23 cellular contexts compared by ENCODE assay signal in genomic region chr10:77377678-77378352, GRCh38.
DNase-seq lines count a peak whose midpoint lies in the region; FAIRE-seq and TF ChIP-seq lines count a peak whose summit lies in the region.
"Had no signal": no experiment of that assay in that cellular context is flagged by ENCODE, and none has a peak within 500 bp of the region (broad histone marks: within the 10 kb centered on the region; RNA-seq: fewer than 3 reads in every experiment).

No MANE protein-coding gene starts in this region.

- H3K14ac ChIP-seq in H1 (ENCODE audit: insufficient read length), result no peak overlapping the region

- H2AFZ ChIP-seq in H1 (ENCODE audit: low read length), result no peak overlapping the region
- H2AFZ ChIP-seq: neural progenitor cell had no signal

- no peaks in the 10 kb centered on the region for H3K79me2 ChIP-seq in H1 (ENCODE audit: control insufficient read depth in 1 of 2, insufficient read depth in 2 of 2, low read length in 2 of 2)

- DNase-seq in COLO668 (lab: John Stamatoyannopoulos, UW; ENCODE audit: unreplicated experiment) (peak; percentile 6), M059J (ENCODE audit: low read depth) (peak; percentile 21), H1 (ENCODE audit: low read depth in 1 of 2, low spot score in 2 of 2) (no peak), erythroblast (lab: John Stamatoyannopoulos, UW) (no peak), GF-D8 (lab: John Stamatoyannopoulos, UW) (no peak), SIG-M5 (lab: John Stamatoyannopoulos, UW) (no peak)
- no peak for DNase-seq in stimulated activated CD4-positive, alpha-beta T cell treated with anti-CD3 and anti-CD28 coated beads, Interleukin-4, amount 100 ng/mL, for 1 hour
- DNase-seq: activated CD4-positive, alpha-beta T cell treated with anti-CD3 and anti-CD28 coated beads for 36 hours; activated effector memory CD4-positive, alpha-beta T cell treated with anti-CD3 and anti-CD28 coated beads, Interleukin-2, amount 50 U/mL, for 16 hours; amygdala; cerebellar nuclear complex; DMS53; effector CD8-positive, alpha-beta T cell; heart right ventricle; midbrain; NCI-H187 treated with DMSO at 0.1 percent for 48 hours; NCI-H510A; stimulated activated CD4-positive, alpha-beta T cell treated with anti-CD3 and anti-CD28 coated beads, Interleukin-12 subunit alpha, Interleukin-12 subunit beta, amount 100 ng/mL, for 4 hours had no signal

- H3K4ac ChIP-seq in H1 (replicated peaks; ENCODE audit: insufficient read length, low read depth, low read length), result no peak overlapping the region

- no peak overlapping the region for H3K18ac ChIP-seq in H1 (ENCODE audit: extremely low read depth, low read length)

- CTCF ChIA-PET in H1 (lab: Charles Lee; ENCODE audit: partially characterized antibody), result interaction anchor here (0.7 to 2.4 kb wide), 41 partner anchors 9 to 334 kb away, joined by 3 to 13 read pairs (median 4); partner anchors contain the start of gene KCNMA1

- H3K9me3 ChIP-seq in H1 (ENCODE audit: insufficient read depth in 2 of 2, low read depth in 1 of 2, low read length in 1 of 2) (no peaks in the 10 kb centered on the region), liver (ENCODE audit: control insufficient read depth in 4 of 4, low read length in 3 of 4) (no peaks in the 10 kb centered on the region)
- H3K9me3 ChIP-seq: heart right ventricle, tibial nerve had no signal

- H3K4me2 ChIP-seq in H1 (ENCODE audit: insufficient read depth in 1 of 2, low read depth in 2 of 2, low read length in 2 of 2), result no peak overlapping the region
- H3K4me2 ChIP-seq: neural progenitor cell had no signal

- WGBS in H1 (ENCODE audit: extremely low coverage in 1 of 2, insufficient coverage in 1 of 2, insufficient read length in 1 of 2, insufficient replicate concordance in 2 of 2, low coverage in 1 of 2, low lambda C conversion rate in 2 of 2, missing lambda C conversion rate in 1 of 2), 2 experiments, result 67% methylated on average over 6 of the region's 6 CpGs; no CpG with 5 or more reads in 1 of the 2 experiments
- WGBS in liver, result 70% methylated on average over 6 of the region's 6 CpGs

- H2AK5ac ChIP-seq in H1 (ENCODE audit: low read depth, low read length), result no peak overlapping the region

- H3K4me1 ChIP-seq in H1 (replicated peaks in 1 of 4; ENCODE audit: control insufficient read depth in 3 of 4, insufficient read depth in 4 of 4, low read length in 3 of 4), result no peaks in the 10 kb centered on the region
- H3K4me1 ChIP-seq in liver (ENCODE audit: control insufficient read depth in 4 of 4, insufficient read depth in 4 of 4, low read length in 3 of 4), result peaks cover 4 to 41% (median 34%) of the 10 kb centered on the region in 4 donors
- H3K4me1 ChIP-seq: heart right ventricle, tibial nerve had no signal

- TF ChIP-seq POLR2A in H1 (IDR thresholded peaks at IDR 0.05; ENCODE audit: control extremely low read depth in 1 of 2, low read depth in 2 of 2, low read length in 2 of 2) (no peak), erythroblast (IDR thresholded peaks at IDR 0.05; ENCODE audit: low read length) (no peak)

- H2BK5ac ChIP-seq in H1 (ENCODE audit: low read depth, low read length), result no peak overlapping the region

- no peak overlapping the region for H2BK120ac ChIP-seq in H1 (replicated peaks; ENCODE audit: low read depth, low read length)

- no peaks in the 10 kb centered on the region for H4K20me1 ChIP-seq in H1 (replicated peaks in 1 of 2; ENCODE audit: control insufficient read depth in 1 of 2, insufficient read depth in 2 of 2, low read length in 2 of 2)

- TF ChIP-seq CTCF in H1 (IDR thresholded peaks at IDR 0.05; ENCODE audit: control extremely low read depth in 1 of 3, insufficient read depth in 1 of 3, low read depth in 1 of 3, low read length in 3 of 3) (peak; percentile 42 to 56 (median 44)), liver (IDR thresholded peaks at IDR 0.05; ENCODE audit: low read depth, low read length, missing input control) (no peak)

- H3K4me3 ChIP-seq in H1 (ENCODE audit: extremely low read depth in 1 of 4, insufficient read depth in 2 of 4, low read depth in 3 of 4, low read length in 4 of 4) (no peak overlapping the region), liver (ENCODE audit: low read depth in 1 of 3, low read length in 3 of 3) (no peak overlapping the region)
- H3K4me3 ChIP-seq: heart right ventricle, neural progenitor cell, tibial nerve had no signal

- no peaks in the 10 kb centered on the region for H3K79me1 ChIP-seq in H1 (ENCODE audit: low read depth, low read length)

- H3K23me2 ChIP-seq in H1 (ENCODE audit: low read depth, low read length), result no peaks in the 10 kb centered on the region

- no peak overlapping the region for H4K91ac ChIP-seq in H1 (replicated peaks; ENCODE audit: insufficient read length, low read length)

- H2BK15ac ChIP-seq in H1 (ENCODE audit: low read length), result no peak overlapping the region

- H3K23ac ChIP-seq in H1 (ENCODE audit: insufficient read length), result no peak overlapping the region

- no peak overlapping the region for H3K27ac ChIP-seq in H1 (ENCODE audit: low read depth, low read length)
- no peak overlapping the region for H3K27ac ChIP-seq in liver (ENCODE audit: low read depth in 1 of 2, low read length in 2 of 2)
- H3K27ac ChIP-seq: C4-2B, heart right ventricle, neural progenitor cell, tibial nerve had no signal

- H4K5ac ChIP-seq in H1 (ENCODE audit: insufficient read length, low read depth, low read length), result no peak overlapping the region

- no peak overlapping the region for H2BK12ac ChIP-seq in H1 (ENCODE audit: low read depth, low read length)

- POLR2A ChIA-PET in H1 (lab: Charles Lee; ENCODE audit: partially characterized antibody), result no interaction called here

- H2BK20ac ChIP-seq in H1 (ENCODE audit: low read length), result no peak overlapping the region

- no peak overlapping the region for H3K56ac ChIP-seq in H1 (replicated peaks; ENCODE audit: insufficient read length, low read depth, low read length)

- H3K27me3 ChIP-seq in H1 (replicated peaks in 1 of 4; ENCODE audit: control insufficient read depth in 3 of 4, extremely low read depth in 1 of 4, insufficient read depth in 3 of 4, low read length in 3 of 4) (no peaks in the 10 kb centered on the region), liver (ENCODE audit: control insufficient read depth in 4 of 4, insufficient read depth in 4 of 4, low read length in 3 of 4) (no peaks in the 10 kb centered on the region)
- H3K27me3 ChIP-seq: neural progenitor cell, tibial nerve had no signal

- H3K36me3 ChIP-seq in H1 (ENCODE audit: control insufficient read depth in 2 of 4, insufficient read depth in 4 of 4, low read length in 3 of 4) (no peaks in the 10 kb centered on the region), liver (ENCODE audit: control insufficient read depth in 4 of 4, insufficient read depth in 3 of 4, low read depth in 1 of 4, low read length in 3 of 4) (no peaks in the 10 kb centered on the region)
- H3K36me3 ChIP-seq: heart right ventricle, neural progenitor cell, tibial nerve had no signal

- no peak overlapping the region for H3K9ac ChIP-seq in H1 (replicated peaks in 1 of 4; ENCODE audit: extremely low read depth in 1 of 4, low read depth in 3 of 4, low read length in 3 of 4)
- no peak overlapping the region for H3K9ac ChIP-seq in liver (ENCODE audit: low read depth in 1 of 2, low read length in 2 of 2)
- H3K9ac ChIP-seq: neural progenitor cell had no signal

- TF ChIP-seq EP300 in H1 (IDR thresholded peaks at IDR 0.05; ENCODE audit: borderline replicate concordance in 1 of 2, low read depth in 2 of 2, low read length in 2 of 2), result no peak

- no peak overlapping the region for H4K8ac ChIP-seq in H1 (ENCODE audit: extremely low read depth, insufficient read depth, low read length)

- no peak for FAIRE-seq in H1 (lab: Jason Lieb, UNC)
- FAIRE-seq: islet of Langerhans had no signal

- peak; percentile 81 to 85 for TF ChIP-seq RAD21 in H1 (IDR thresholded peaks at IDR 0.05 in 1 of 2, conservative IDR thresholded peaks at IDR 0.05 in 1 of 2; ENCODE audit: low read depth in 2 of 2, low read length in 2 of 2)
- peak; percentile 21 to 30 for TF ChIP-seq RAD21 in liver (IDR thresholded peaks at IDR 0.05)

TF ChIP-seq in H1, 55 proteins besides CTCF, POLR2A, EP300 and RAD21:
- no peak for TF ChIP-seq NANOG (IDR thresholded peaks at IDR 0.05; ENCODE audit: insufficient read depth, low read depth, low read length, poor library complexity, severe bottlenecking)

TF ChIP-seq in liver, 16 proteins besides CTCF, POLR2A, EP300 and RAD21:
- TF ChIP-seq TAF1 (conservative IDR thresholded peaks at IDR 0.05) (no peak), HNF4G (IDR thresholded peaks at IDR 0.05) (no peak), SP1 (IDR thresholded peaks at IDR 0.05) (peak; percentile 33), FOXA2 (IDR thresholded peaks at IDR 0.05) (no peak), GABPA (IDR thresholded peaks at IDR 0.05 in 1 of 2, conservative IDR thresholded peaks at IDR 0.05 in 1 of 2) (no peak), ATF3 (IDR thresholded peaks at IDR 0.05) (no peak), HNF4A (conservative IDR thresholded peaks at IDR 0.05) (peak in 1 of 2 donors; percentile 42), JUND (IDR thresholded peaks at IDR 0.05) (no peak), RXRA (IDR thresholded peaks at IDR 0.05) (peak; percentile 64 to 73), YY1 (IDR thresholded peaks at IDR 0.05) (no peak)
TF ChIP-seq in liver: peak in this region for 3.

Comparison
In these comparisons a context has a peak if more than half of its experiments do, and no peak if none do; other contexts are left out.
1. DNase-seq: peak in COLO668 (single experiment) and M059J (single experiment); none in H1 (0 of 2), erythroblast (0 of 2), GF-D8 (single experiment), stimulated activated CD4-positive, alpha-beta T cell treated with anti-CD3 and anti-CD28 coated beads, Interleukin-4, amount 100 ng/mL, for 1 hour (single experiment) and SIG-M5 (single experiment).